Comparison of ENCODE assay signal across 38 cellular contexts in genomic region chr15:62145015-62145735, GRCh38. TPM values are rescaled to one million over a fixed set of nuclear protein-coding genes. Genes with fewer than 3 reads are reported as not detected.
"Had no signal": no experiment of that assay in that cellular context is flagged by ENCODE, and none has a peak within 500 bp of the region (broad histone marks: within the 10 kb centered on the region; RNA-seq: fewer than 3 reads in every experiment).

No MANE protein-coding gene starts in this region.

- H3K9me3 ChIP-seq: adrenal gland had no signal

- DNase-seq: activated B cell treated with CpG ODN at 0.5 μM for 24 hours; activated CD4-positive, alpha-beta memory T cell treated with anti-CD3 and anti-CD28 coated beads for 36 hours; activated CD4-positive, alpha-beta T cell treated with anti-CD3 and anti-CD28 coated beads for 4 hours; activated CD4-positive, alpha-beta T cell treated with anti-CD3 and anti-CD28 coated beads, Interleukin-2, amount 50 U/mL, for 1 hour; activated CD4-positive, CD25-positive, alpha-beta regulatory T cell treated with anti-CD3 and anti-CD28 coated beads, Interleukin-2, amount 50 U/mL, for 72 hours; activated CD8-positive, alpha-beta memory T cell treated with anti-CD3 and anti-CD28 coated beads, Interleukin-2, amount 50 U/mL, for 4 hours; activated gamma-delta T cell treated with Interleukin-2 at 50 U/mL for 16 hours; activated naive CD4-positive, alpha-beta T cell treated with anti-CD3 and anti-CD28 coated beads for 36 hours; activated T-cell treated with anti-CD3 and anti-CD28 coated beads for 4 hours; activated T-cell treated with anti-CD3 and anti-CD28 coated beads, Interleukin-2, amount 50 U/mL, for 4 hours; adrenal gland; central memory CD4-positive, alpha-beta T cell; NCI-H1092 treated with DMSO at 0.1 percent for 48 hours; NCI-H1417; NCI-H146; NCI-H187; NCI-H2081; NCI-H2171 treated with DMSO at 0.1 percent for 48 hours; NCI-H226; NCI-H446 treated with DMSO at 0.1 percent for 48 hours; NCI-H524; NCI-H69; SIG-M5; T-cell; T-helper 2 cell; T-helper 9 cell had no signal

- FAIRE-seq: astrocyte had no signal

- H3K4me3 Mint-ChIP-seq: activated B cell treated with CpG ODN at 0.5 μM for 24 hours; activated CD4-positive, alpha-beta memory T cell treated with anti-CD3 and anti-CD28 coated beads for 36 hours; activated naive CD4-positive, alpha-beta T cell treated with anti-CD3 and anti-CD28 coated beads for 36 hours; activated T-cell treated with anti-CD3 and anti-CD28 coated beads, Interleukin-2, amount 50 U/mL, for 4 hours; activated T-helper 1 cell treated with anti-CD3 and anti-CD28 coated beads, Interleukin-12 subunit alpha, Interleukin-12 subunit beta, Interleukin-2, Interleukin-4 antibody, amounts not matched to agents 30 ng/mL and 10 ng/mL and 1 ng/mL, durations not matched to agents 14 hours and 24 hours and 36 hours; brain; T-cell had no signal

- H3K27me3 ChIP-seq: adrenal gland had no signal

- ATAC-seq: activated naive CD4-positive, alpha-beta T cell treated with anti-CD3 and anti-CD28 coated beads, Interleukin-2, amount 50 U/mL, for 72 hours; activated T-cell treated with anti-CD3 and anti-CD28 coated beads, Interleukin-2, amount 50 U/mL, for 4 hours; Panc1; Right ventricle myocardium inferior; SK-N-SH treated with all-trans-retinoic acid at 6 μM for 48 hours; T-cell had no signal

- H3K4me1 Mint-ChIP-seq: activated B cell treated with CpG ODN at 0.5 μM for 24 hours had no signal

- H3K27ac ChIP-seq: adrenal gland, KMS-11, VCaP had no signal

- H3K27ac Mint-ChIP-seq: activated B cell treated with CpG ODN at 0.5 μM for 24 hours; activated CD4-positive, alpha-beta memory T cell treated with anti-CD3 and anti-CD28 coated beads for 36 hours; activated naive CD4-positive, alpha-beta T cell treated with anti-CD3 and anti-CD28 coated beads for 36 hours; activated naive CD4-positive, alpha-beta T cell treated with anti-CD3 and anti-CD28 coated beads, Interleukin-2, amount 50 U/mL, for 72 hours; activated T-helper 1 cell treated with anti-CD3 and anti-CD28 coated beads, Interleukin-12 subunit alpha, Interleukin-12 subunit beta, Interleukin-2, Interleukin-4 antibody, amounts not matched to agents 30 ng/mL and 10 ng/mL and 1 ng/mL, durations not matched to agents 14 hours and 24 hours and 36 hours; brain; T-cell had no signal

- H3K36me3 ChIP-seq: adrenal gland had no signal

- H3K36me3 Mint-ChIP-seq: activated CD4-positive, alpha-beta memory T cell treated with anti-CD3 and anti-CD28 coated beads for 36 hours; brain; T-cell had no signal

- H3K9me3 Mint-ChIP-seq: activated B cell treated with CpG ODN at 0.5 μM for 24 hours; activated CD4-positive, alpha-beta memory T cell treated with anti-CD3 and anti-CD28 coated beads for 36 hours; activated naive CD4-positive, alpha-beta T cell treated with anti-CD3 and anti-CD28 coated beads for 36 hours; activated naive CD4-positive, alpha-beta T cell treated with anti-CD3 and anti-CD28 coated beads, Interleukin-2, amount 50 U/mL, for 72 hours; activated T-cell treated with anti-CD3 and anti-CD28 coated beads, Interleukin-2, amount 50 U/mL, for 4 hours; T-cell had no signal

- H3K9ac ChIP-seq: KMS-11 had no signal

- H3K4me3 ChIP-seq: adrenal gland had no signal

- H3K27me3 Mint-ChIP-seq: activated B cell treated with CpG ODN at 0.5 μM for 24 hours had no signal

- H3K4me2 ChIP-seq: KMS-11 had no signal

RNA-seq across cellular contexts. Expression of gene C2CD4B, which starts 19.9 kb away (rescaled TPM):
- total RNA-seq: activated B cell treated with CpG ODN at 0.5 μM for 24 hours, astrocyte, LHCN-M2, RPMI7951, SK-MEL-5, T-cell had no signal
